Comparison of ENCODE assay signal across 3 cellular contexts in genomic region chr1:27100797-27101491, GRCh38.
TF ChIP-seq lines count a peak whose summit lies in the region.

No MANE protein-coding gene starts in this region.

TF ChIP-seq in IMR-90, 13 proteins besides CTCF, POLR2A, EP300 and RAD21:
- TF ChIP-seq MAFK (IDR thresholded peaks at IDR 0.05; ENCODE audit: low read depth, low read length) (no peak), RCOR1 (IDR thresholded peaks at IDR 0.05; ENCODE audit: insufficient replicate concordance, low read length) (no peak), CHD1 (IDR thresholded peaks at IDR 0.05; ENCODE audit: low read depth, low read length) (no peak)
- TF ChIP-seq, protein P1, sequence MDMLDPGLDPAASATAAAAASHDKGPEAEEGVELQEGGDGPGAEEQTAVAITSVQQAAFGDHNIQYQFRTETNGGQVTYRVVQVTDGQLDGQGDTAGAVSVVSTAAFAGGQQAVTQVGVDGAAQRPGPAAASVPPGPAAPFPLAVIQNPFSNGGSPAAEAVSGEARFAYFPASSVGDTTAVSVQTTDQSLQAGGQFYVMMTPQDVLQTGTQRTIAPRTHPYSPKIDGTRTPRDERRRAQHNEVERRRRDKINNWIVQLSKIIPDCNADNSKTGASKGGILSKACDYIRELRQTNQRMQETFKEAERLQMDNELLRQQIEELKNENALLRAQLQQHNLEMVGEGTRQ (IDR thresholded peaks at IDR 0.05; ENCODE audit: low read depth, low read length), result no peak
TF ChIP-seq in IMR-90: peak in this region for 0.

TF ChIP-seq in K562, 482 proteins besides CTCF, POLR2A, EP300 and RAD21:
- TF ChIP-seq CBFB (CRISPR knock-in tag; IDR thresholded peaks at IDR 0.05), result 0 out of 2 replicates have a peak, but pooled peaks have one; percentile 15
- TF ChIP-seq E2F1 (CRISPR knock-in tag; IDR thresholded peaks at IDR 0.05), result no peak
- TF ChIP-seq HNRNPK (IDR thresholded peaks at IDR 0.05; ENCODE audit: low read depth, low read length, poor library complexity, severe bottlenecking), result no peak
- no peak for TF ChIP-seq TOE1 (IDR thresholded peaks at IDR 0.05; ENCODE audit: borderline replicate concordance)
- no peak for TF ChIP-seq TOE1 (CRISPR knock-in tag; IDR thresholded peaks at IDR 0.05; ENCODE audit: borderline replicate concordance, low read depth)
- no peak for TF ChIP-seq HDAC3 (IDR thresholded peaks at IDR 0.05; ENCODE audit: borderline replicate concordance, partially characterized antibody)
- TF ChIP-seq, protein P2, sequence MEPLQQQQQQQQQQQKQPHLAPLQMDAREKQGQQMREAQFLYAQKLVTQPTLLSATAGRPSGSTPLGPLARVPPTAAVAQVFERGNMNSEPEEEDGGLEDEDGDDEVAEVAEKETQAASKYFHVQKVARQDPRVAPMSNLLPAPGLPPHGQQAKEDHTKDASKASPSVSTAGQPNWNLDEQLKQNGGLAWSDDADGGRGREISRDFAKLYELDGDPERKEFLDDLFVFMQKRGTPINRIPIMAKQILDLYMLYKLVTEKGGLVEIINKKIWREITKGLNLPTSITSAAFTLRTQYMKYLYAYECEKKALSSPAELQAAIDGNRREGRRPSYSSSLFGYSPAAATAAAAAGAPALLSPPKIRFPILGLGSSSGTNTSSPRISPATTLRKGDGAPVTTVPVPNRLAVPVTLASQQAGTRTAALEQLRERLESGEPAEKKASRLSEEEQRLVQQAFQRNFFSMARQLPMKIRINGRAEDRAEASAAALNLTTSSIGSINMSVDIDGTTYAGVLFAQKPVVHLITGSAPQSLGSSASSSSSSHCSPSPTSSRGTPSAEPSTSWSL (CRISPR knock-in tag; IDR thresholded peaks at IDR 0.05; ENCODE audit: borderline replicate concordance), result no peak
- TF ChIP-seq TRIM25 (IDR thresholded peaks at IDR 0.05; ENCODE audit: borderline replicate concordance), result no peak
- TF ChIP-seq TFAM (CRISPR knock-in tag; conservative IDR thresholded peaks at IDR 0.05), result no peak
- no peak for TF ChIP-seq MEF2D (tag; conservative IDR thresholded peaks at IDR 0.05; ENCODE audit: low read depth)
- no peak for TF ChIP-seq ZNF354B (CRISPR knock-in tag; IDR thresholded peaks at IDR 0.05)
- TF ChIP-seq POLR2G (IDR thresholded peaks at IDR 0.05; ENCODE audit: low read depth, low read length), result peak; percentile 39
- TF ChIP-seq ZNF77 (CRISPR knock-in tag; IDR thresholded peaks at IDR 0.05), result no peak
- TF ChIP-seq, protein P3, sequence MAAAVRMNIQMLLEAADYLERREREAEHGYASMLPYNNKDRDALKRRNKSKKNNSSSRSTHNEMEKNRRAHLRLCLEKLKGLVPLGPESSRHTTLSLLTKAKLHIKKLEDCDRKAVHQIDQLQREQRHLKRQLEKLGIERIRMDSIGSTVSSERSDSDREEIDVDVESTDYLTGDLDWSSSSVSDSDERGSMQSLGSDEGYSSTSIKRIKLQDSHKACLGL (CRISPR knock-in tag; IDR thresholded peaks at IDR 0.05; ENCODE audit: borderline replicate concordance, poor library complexity, severe bottlenecking), result no peak
- no peak for TF ChIP-seq DPF2 (IDR thresholded peaks at IDR 0.05)
TF ChIP-seq in K562: peak in this region for 2.

TF ChIP-seq in GM12891, 5 proteins besides CTCF, POLR2A, EP300 and RAD21:
- TF ChIP-seq SPI1 (IDR thresholded peaks at IDR 0.05; ENCODE audit: low read depth, low read length), result no peak
- no peak for TF ChIP-seq PAX5 (IDR thresholded peaks at IDR 0.05; ENCODE audit: insufficient read depth, low read length, severe bottlenecking)
- no peak for TF ChIP-seq POU2F2 (IDR thresholded peaks at IDR 0.05; ENCODE audit: low read depth, low read length)
